In genomic region chr16:9053006-9053601, GRCh38 we compare ENCODE assay signal across 1 cellular context.
TF ChIP-seq lines count a peak whose summit lies in the region.

No MANE protein-coding gene starts in this region.

TF ChIP-seq in K562, 482 proteins besides CTCF, POLR2A, EP300 and RAD21 (continued from another document and continues in another):
- TF ChIP-seq, protein P1, sequence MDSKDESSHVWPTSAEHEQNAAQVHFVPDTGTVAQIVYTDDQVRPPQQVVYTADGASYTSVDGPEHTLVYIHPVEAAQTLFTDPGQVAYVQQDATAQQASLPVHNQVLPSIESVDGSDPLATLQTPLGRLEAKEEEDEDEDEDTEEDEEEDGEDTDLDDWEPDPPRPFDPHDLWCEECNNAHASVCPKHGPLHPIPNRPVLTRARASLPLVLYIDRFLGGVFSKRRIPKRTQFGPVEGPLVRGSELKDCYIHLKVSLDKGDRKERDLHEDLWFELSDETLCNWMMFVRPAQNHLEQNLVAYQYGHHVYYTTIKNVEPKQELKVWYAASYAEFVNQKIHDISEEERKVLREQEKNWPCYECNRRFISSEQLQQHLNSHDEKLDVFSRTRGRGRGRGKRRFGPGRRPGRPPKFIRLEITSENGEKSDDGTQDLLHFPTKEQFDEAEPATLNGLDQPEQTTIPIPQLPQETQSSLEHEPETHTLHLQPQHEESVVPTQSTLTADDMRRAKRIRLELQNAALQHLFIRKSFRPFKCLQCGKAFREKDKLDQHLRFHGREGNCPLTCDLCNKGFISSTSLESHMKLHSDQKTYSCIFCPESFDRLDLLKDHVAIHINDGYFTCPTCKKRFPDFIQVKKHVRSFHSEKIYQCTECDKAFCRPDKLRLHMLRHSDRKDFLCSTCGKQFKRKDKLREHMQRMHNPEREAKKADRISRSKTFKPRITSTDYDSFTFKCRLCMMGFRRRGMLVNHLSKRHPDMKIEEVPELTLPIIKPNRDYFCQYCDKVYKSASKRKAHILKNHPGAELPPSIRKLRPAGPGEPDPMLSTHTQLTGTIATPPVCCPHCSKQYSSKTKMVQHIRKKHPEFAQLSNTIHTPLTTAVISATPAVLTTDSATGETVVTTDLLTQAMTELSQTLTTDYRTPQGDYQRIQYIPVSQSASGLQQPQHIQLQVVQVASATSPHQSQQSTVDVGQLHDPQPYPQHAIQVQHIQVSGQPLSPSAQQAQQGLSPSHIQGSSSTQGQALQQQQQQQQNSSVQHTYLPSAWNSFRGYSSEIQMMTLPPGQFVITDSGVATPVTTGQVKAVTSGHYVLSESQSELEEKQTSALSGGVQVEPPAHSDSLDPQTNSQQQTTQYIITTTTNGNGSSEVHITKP (IDR thresholded peaks at IDR 0.05; ENCODE audit: partially characterized antibody), result peak; percentile 68
- TF ChIP-seq PHF20 (IDR thresholded peaks at IDR 0.05; ENCODE audit: partially characterized antibody) (no peak), MTA3 (IDR thresholded peaks at IDR 0.05; ENCODE audit: borderline replicate concordance) (peak; percentile 59; the same call in 1 of the 2 replicates), POLR2B (IDR thresholded peaks at IDR 0.05; ENCODE audit: low read depth, partially characterized antibody) (peak; percentile 79), ZNF717 (CRISPR knock-in tag; IDR thresholded peaks at IDR 0.05) (no peak), ATF7 (IDR thresholded peaks at IDR 0.05) (peak; percentile 69), TEAD2 (tag; IDR thresholded peaks at IDR 0.05) (peak; percentile 82), BHLHE40 (IDR thresholded peaks at IDR 0.05; ENCODE audit: low read length) (peak; percentile 98), RERE (CRISPR knock-in tag; IDR thresholded peaks at IDR 0.05; ENCODE audit: borderline replicate concordance) (no peak), SMARCA4 (IDR thresholded peaks at IDR 0.05) (0 out of 2 replicates have a peak, but pooled peaks have one; percentile 34), ZNF77 (CRISPR knock-in tag; IDR thresholded peaks at IDR 0.05) (0 out of 2 replicates have a peak, but pooled peaks have one; percentile 43), ZNF143 (CRISPR knock-in tag; IDR thresholded peaks at IDR 0.05) (peak; percentile 94), SIN3B (IDR thresholded peaks at IDR 0.05; ENCODE audit: low read depth) (no peak), NR2C1 (IDR thresholded peaks at IDR 0.05) (peak; percentile 79), NR2C1 (tag; IDR thresholded peaks at IDR 0.05) (peak; percentile 67), SETDB1 (IDR thresholded peaks at IDR 0.05; ENCODE audit: low read length) (peak; percentile 86), CREM (IDR thresholded peaks at IDR 0.05; ENCODE audit: low read depth) (peak; percentile 74), CXXC5 (CRISPR knock-in tag; IDR thresholded peaks at IDR 0.05) (peak; percentile 19; the same call in 1 of the 2 replicates), ELF1 (tag; IDR thresholded peaks at IDR 0.05) (peak; percentile 39; the same call in 1 of the 2 replicates), GATAD2B (IDR thresholded peaks at IDR 0.05; ENCODE audit: borderline replicate concordance) (no peak), E2F1 (CRISPR knock-in tag; IDR thresholded peaks at IDR 0.05) (no peak), TBP (optimal IDR thresholded peaks at IDR 0.05; ENCODE audit: low read depth, low read length) (peak; percentile 66), SIX5 (IDR thresholded peaks at IDR 0.05; ENCODE audit: borderline replicate concordance in 1 of 2, insufficient read depth in 1 of 2, low read depth in 1 of 2, low read length in 2 of 2) (peak; percentile 80 to 88), CREBBP (IDR thresholded peaks at IDR 0.05; ENCODE audit: low read depth, low read length) (no peak), ZKSCAN1 (IDR thresholded peaks at IDR 0.05; ENCODE audit: low read depth, low read length) (no peak), HMG20B (CRISPR knock-in tag; IDR thresholded peaks at IDR 0.05) (no peak), EP400 (IDR thresholded peaks at IDR 0.05) (peak; percentile 19; the same call in 1 of the 2 replicates), HNRNPH1 (optimal IDR thresholded peaks at IDR 0.05; ENCODE audit: low read depth, low read length) (no peak), TBL1XR1 (IDR thresholded peaks at IDR 0.05; ENCODE audit: low read length in 2 of 2) (no peak), E2F3 (CRISPR knock-in tag; IDR thresholded peaks at IDR 0.05) (no peak)
- TF ChIP-seq, protein P2, sequence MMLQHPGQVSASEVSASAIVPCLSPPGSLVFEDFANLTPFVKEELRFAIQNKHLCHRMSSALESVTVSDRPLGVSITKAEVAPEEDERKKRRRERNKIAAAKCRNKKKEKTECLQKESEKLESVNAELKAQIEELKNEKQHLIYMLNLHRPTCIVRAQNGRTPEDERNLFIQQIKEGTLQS (IDR thresholded peaks at IDR 0.05), result peak; percentile 35; the same call in 1 of the 2 replicates
- TF ChIP-seq, protein P2 (CRISPR knock-in tag; conservative IDR thresholded peaks at IDR 0.05), result no peak
- TF ChIP-seq, protein P3, sequence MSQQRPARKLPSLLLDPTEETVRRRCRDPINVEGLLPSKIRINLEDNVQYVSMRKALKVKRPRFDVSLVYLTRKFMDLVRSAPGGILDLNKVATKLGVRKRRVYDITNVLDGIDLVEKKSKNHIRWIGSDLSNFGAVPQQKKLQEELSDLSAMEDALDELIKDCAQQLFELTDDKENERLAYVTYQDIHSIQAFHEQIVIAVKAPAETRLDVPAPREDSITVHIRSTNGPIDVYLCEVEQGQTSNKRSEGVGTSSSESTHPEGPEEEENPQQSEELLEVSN (IDR thresholded peaks at IDR 0.05; ENCODE audit: borderline replicate concordance in 1 of 2, extremely low read depth in 1 of 2, insufficient read depth in 1 of 2, insufficient read length in 1 of 2, low read depth in 1 of 2, low read length in 1 of 2, poor library complexity in 1 of 2, severe bottlenecking in 1 of 2), result peak in 1 of 2 experiments; percentile 26
- TF ChIP-seq, protein P4, sequence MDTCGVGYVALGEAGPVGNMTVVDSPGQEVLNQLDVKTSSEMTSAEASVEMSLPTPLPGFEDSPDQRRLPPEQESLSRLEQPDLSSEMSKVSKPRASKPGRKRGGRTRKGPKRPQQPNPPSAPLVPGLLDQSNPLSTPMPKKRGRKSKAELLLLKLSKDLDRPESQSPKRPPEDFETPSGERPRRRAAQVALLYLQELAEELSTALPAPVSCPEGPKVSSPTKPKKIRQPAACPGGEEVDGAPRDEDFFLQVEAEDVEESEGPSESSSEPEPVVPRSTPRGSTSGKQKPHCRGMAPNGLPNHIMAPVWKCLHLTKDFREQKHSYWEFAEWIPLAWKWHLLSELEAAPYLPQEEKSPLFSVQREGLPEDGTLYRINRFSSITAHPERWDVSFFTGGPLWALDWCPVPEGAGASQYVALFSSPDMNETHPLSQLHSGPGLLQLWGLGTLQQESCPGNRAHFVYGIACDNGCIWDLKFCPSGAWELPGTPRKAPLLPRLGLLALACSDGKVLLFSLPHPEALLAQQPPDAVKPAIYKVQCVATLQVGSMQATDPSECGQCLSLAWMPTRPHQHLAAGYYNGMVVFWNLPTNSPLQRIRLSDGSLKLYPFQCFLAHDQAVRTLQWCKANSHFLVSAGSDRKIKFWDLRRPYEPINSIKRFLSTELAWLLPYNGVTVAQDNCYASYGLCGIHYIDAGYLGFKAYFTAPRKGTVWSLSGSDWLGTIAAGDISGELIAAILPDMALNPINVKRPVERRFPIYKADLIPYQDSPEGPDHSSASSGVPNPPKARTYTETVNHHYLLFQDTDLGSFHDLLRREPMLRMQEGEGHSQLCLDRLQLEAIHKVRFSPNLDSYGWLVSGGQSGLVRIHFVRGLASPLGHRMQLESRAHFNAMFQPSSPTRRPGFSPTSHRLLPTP (IDR thresholded peaks at IDR 0.05; ENCODE audit: borderline replicate concordance, extremely low read depth, insufficient read length), result no peak
- TF ChIP-seq, protein P5, sequence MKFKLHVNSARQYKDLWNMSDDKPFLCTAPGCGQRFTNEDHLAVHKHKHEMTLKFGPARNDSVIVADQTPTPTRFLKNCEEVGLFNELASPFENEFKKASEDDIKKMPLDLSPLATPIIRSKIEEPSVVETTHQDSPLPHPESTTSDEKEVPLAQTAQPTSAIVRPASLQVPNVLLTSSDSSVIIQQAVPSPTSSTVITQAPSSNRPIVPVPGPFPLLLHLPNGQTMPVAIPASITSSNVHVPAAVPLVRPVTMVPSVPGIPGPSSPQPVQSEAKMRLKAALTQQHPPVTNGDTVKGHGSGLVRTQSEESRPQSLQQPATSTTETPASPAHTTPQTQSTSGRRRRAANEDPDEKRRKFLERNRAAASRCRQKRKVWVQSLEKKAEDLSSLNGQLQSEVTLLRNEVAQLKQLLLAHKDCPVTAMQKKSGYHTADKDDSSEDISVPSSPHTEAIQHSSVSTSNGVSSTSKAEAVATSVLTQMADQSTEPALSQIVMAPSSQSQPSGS (CRISPR knock-in tag; IDR thresholded peaks at IDR 0.05), result no peak
- TF ChIP-seq, protein P6, sequence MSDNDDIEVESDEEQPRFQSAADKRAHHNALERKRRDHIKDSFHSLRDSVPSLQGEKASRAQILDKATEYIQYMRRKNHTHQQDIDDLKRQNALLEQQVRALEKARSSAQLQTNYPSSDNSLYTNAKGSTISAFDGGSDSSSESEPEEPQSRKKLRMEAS (CRISPR knock-in tag; IDR thresholded peaks at IDR 0.05), result peak; percentile 75
- TF ChIP-seq, protein P7, sequence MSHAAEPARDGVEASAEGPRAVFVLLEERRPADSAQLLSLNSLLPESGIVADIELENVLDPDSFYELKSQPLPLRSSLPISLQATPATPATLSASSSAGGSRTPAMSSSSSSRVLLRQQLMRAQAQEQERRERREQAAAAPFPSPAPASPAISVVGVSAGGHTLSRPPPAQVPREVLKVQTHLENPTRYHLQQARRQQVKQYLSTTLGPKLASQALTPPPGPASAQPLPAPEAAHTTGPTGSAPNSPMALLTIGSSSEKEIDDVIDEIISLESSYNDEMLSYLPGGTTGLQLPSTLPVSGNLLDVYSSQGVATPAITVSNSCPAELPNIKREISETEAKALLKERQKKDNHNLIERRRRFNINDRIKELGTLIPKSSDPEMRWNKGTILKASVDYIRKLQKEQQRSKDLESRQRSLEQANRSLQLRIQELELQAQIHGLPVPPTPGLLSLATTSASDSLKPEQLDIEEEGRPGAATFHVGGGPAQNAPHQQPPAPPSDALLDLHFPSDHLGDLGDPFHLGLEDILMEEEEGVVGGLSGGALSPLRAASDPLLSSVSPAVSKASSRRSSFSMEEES (CRISPR knock-in tag; IDR thresholded peaks at IDR 0.05), result peak; percentile 97
- TF ChIP-seq, protein P8, sequence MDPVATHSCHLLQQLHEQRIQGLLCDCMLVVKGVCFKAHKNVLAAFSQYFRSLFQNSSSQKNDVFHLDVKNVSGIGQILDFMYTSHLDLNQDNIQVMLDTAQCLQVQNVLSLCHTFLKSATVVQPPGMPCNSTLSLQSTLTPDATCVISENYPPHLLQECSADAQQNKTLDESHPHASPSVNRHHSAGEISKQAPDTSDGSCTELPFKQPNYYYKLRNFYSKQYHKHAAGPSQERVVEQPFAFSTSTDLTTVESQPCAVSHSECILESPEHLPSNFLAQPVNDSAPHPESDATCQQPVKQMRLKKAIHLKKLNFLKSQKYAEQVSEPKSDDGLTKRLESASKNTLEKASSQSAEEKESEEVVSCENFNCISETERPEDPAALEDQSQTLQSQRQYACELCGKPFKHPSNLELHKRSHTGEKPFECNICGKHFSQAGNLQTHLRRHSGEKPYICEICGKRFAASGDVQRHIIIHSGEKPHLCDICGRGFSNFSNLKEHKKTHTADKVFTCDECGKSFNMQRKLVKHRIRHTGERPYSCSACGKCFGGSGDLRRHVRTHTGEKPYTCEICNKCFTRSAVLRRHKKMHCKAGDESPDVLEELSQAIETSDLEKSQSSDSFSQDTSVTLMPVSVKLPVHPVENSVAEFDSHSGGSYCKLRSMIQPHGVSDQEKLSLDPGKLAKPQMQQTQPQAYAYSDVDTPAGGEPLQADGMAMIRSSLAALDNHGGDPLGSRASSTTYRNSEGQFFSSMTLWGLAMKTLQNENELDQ (CRISPR knock-in tag; IDR thresholded peaks at IDR 0.05; ENCODE audit: borderline replicate concordance), result no peak
